16 cellular contexts compared by ENCODE assay signal in the genomic region with DNA sequence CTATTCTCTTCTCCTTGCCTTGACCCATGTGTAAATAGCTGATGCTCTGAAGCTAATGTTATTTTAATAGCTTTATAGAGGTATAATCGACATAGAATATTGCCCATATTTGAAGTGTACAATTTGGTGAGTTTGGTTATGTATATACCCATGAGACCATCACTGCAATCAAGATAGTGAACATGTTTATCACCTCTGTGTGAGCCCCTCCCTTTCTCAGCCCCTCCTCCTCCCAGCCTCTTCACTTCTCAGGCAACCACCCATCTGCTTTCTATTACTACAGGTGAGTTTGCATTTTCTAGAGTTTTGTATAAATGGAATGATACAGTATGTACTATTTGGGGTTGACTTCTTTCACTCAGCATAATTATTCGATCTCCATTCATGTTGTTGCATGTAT.
DNase-seq lines count a peak whose midpoint lies in the region; ATAC-seq and TF ChIP-seq lines count a peak whose summit lies in the region.
"Had no signal": no experiment of that assay in that cellular context is flagged by ENCODE, and none has a peak within 500 bp of the region (broad histone marks: within the 10 kb centered on the region; RNA-seq: fewer than 3 reads in every experiment).

No MANE protein-coding gene starts in this region.

- H4K20me1 ChIP-seq in DOHH2 (ENCODE audit: control insufficient read depth, insufficient read depth, low read depth, low read length) (no peaks in the 10 kb centered on the region), OCI-LY7 (ENCODE audit: insufficient read depth, low read length) (no peaks in the 10 kb centered on the region)

- WGBS in right cardiac atrium, result 76% methylated on average over 2 of the region's 2 CpGs

- H3K79me2 ChIP-seq in DOHH2 (ENCODE audit: control insufficient read depth, low read length), result no peaks in the 10 kb centered on the region
- no peaks in the 10 kb centered on the region for H3K79me2 ChIP-seq in OCI-LY7 (ENCODE audit: insufficient read depth, low read depth, low read length)

- ATAC-seq in mucosa of descending colon, result peak; percentile 1
- no peak for ATAC-seq in right cardiac atrium
- ATAC-seq: HCT116, HepG2 had no signal

- 0 out of 2 replicates have a peak overlapping the region, but pooled peaks have one; percentile 17 for H2AFZ ChIP-seq in OCI-LY7 (ENCODE audit: low read length)

- POLR2A ChIA-PET in OCI-LY7 (lab: Charles Lee), result interaction anchor here (0.6 to 0.7 kb wide), 3 partner anchors 21 to 638 kb away, joined by 3 to 4 read pairs (median 4); no protein-coding TSS in a partner anchor

- intact Hi-C loops in OCI-LY7 (cut with micrococcal nuclease; ENCODE audit: unreplicated experiment) (no loop called here), mucosa of descending colon (cut with DNase I, micrococcal nuclease) (no loop called here), tibial artery (cut with DNase I; ENCODE audit: low total_unique reads) (no loop called here), right cardiac atrium (cut with DNase I) (no loop called here), ascending aorta (cut with DNase I) (no loop called here)

- H3K4me1 ChIP-seq in DOHH2 (ENCODE audit: control insufficient read depth, low read length), result peaks cover 21% of the 10 kb centered on the region
- peaks cover 6% of the 10 kb centered on the region for H3K4me1 ChIP-seq in OCI-LY7 (ENCODE audit: insufficient read depth, low read length, poor library complexity, severe bottlenecking)
- peaks cover 33% of the 10 kb centered on the region for H3K4me1 ChIP-seq in mucosa of descending colon (ENCODE audit: low read depth)
- peaks cover 0 to 5% (median 0%) of the 10 kb centered on the region in 4 donors for H3K4me1 ChIP-seq in tibial artery
- no peaks in the 10 kb centered on the region for H3K4me1 ChIP-seq in right cardiac atrium (ENCODE audit: control insufficient read depth, insufficient read depth, low read length)
- no peaks in the 10 kb centered on the region for H3K4me1 ChIP-seq in ascending aorta

- BruUV-seq in OCI-LY7 (replicated peaks; lab: Mats Ljungman, UMichigan), result no TSS peak

- DNase-seq in OCI-LY7 (ENCODE audit: low spot score) (no peak), mucosa of descending colon (peak in 1 of 3 donors; percentile 71), tibial artery (no peak), right cardiac atrium (no peak), ascending aorta (ENCODE audit: low spot score in 2 of 2) (no peak)
- DNase-seq: Caco-2; CD4-positive, alpha-beta T cell; DMS79; GF-D8; GOT3; H7; HFFc6 had no signal

- H3K27me3 ChIP-seq in DOHH2 (ENCODE audit: control insufficient read depth, low read length), result 0 out of 2 replicates have a peak, but pooled peaks cover 3% of the 10 kb centered on the region
- H3K27me3 ChIP-seq in tibial artery, result peaks cover 0 to 16% of the 10 kb centered on the region in 2 donors
- H3K27me3 ChIP-seq in right cardiac atrium (ENCODE audit: control insufficient read depth, insufficient read depth), result no peaks in the 10 kb centered on the region
- H3K27me3 ChIP-seq in ascending aorta, result no peaks in the 10 kb centered on the region

- CTCF ChIA-PET in OCI-LY7 (lab: Charles Lee; ENCODE audit: unreplicated experiment), result no interaction called here

- TF ChIP-seq CTCF in DOHH2 (IDR thresholded peaks at IDR 0.05; ENCODE audit: low read depth, low read length, poor library complexity, severe bottlenecking), result no peak
- no peak for TF ChIP-seq CTCF in OCI-LY7 (conservative IDR thresholded peaks at IDR 0.05; ENCODE audit: low read length)
- TF ChIP-seq CTCF in mucosa of descending colon (IDR thresholded peaks at IDR 0.05), result no peak
- TF ChIP-seq CTCF in tibial artery (IDR thresholded peaks at IDR 0.05), result no peak
- no peak for TF ChIP-seq CTCF in ascending aorta (IDR thresholded peaks at IDR 0.05)

- H3K36me3 ChIP-seq in DOHH2 (ENCODE audit: control insufficient read depth, low read length), result no peaks in the 10 kb centered on the region
- H3K36me3 ChIP-seq in OCI-LY7 (ENCODE audit: insufficient read depth, low read length), result no peaks in the 10 kb centered on the region
- no peaks in the 10 kb centered on the region for H3K36me3 ChIP-seq in mucosa of descending colon (ENCODE audit: low read depth)
- H3K36me3 ChIP-seq in tibial artery, result no peaks in the 10 kb centered on the region
- no peaks in the 10 kb centered on the region for H3K36me3 ChIP-seq in ascending aorta

- no peaks in the 10 kb centered on the region for H3K9me2 ChIP-seq in DOHH2 (replicated peaks; ENCODE audit: control insufficient read depth, low read length)
- H3K9me2 ChIP-seq in OCI-LY7 (ENCODE audit: insufficient read depth, low read length), result no peaks in the 10 kb centered on the region

- no peaks in the 10 kb centered on the region for H3K9me3 ChIP-seq in DOHH2 (ENCODE audit: control insufficient read depth, insufficient read depth, low read length)
- H3K9me3 ChIP-seq in OCI-LY7 (ENCODE audit: low read length), result no peaks in the 10 kb centered on the region
- H3K9me3 ChIP-seq in mucosa of descending colon, result no peaks in the 10 kb centered on the region
- no peaks in the 10 kb centered on the region for H3K9me3 ChIP-seq in tibial artery
- no peaks in the 10 kb centered on the region for H3K9me3 ChIP-seq in right cardiac atrium (ENCODE audit: control insufficient read depth, low read length)
- H3K9me3 ChIP-seq in ascending aorta, result no peaks in the 10 kb centered on the region
- H3K9me3 ChIP-seq: Caco-2 had no signal

- H3K27ac ChIP-seq in DOHH2 (ENCODE audit: low read depth, low read length) (no peak overlapping the region), OCI-LY7 (ENCODE audit: low read depth, low read length, poor library complexity, severe bottlenecking) (no peak overlapping the region), tibial artery (no peak overlapping the region), right cardiac atrium (ENCODE audit: low read length) (no peak overlapping the region), ascending aorta (no peak overlapping the region)
- H3K27ac ChIP-seq: C4-2B had no signal

- H3K4me3 ChIP-seq in DOHH2 (ENCODE audit: low read length) (no peak overlapping the region), OCI-LY7 (ENCODE audit: low read depth, low read length, poor library complexity, severe bottlenecking) (no peak overlapping the region), mucosa of descending colon (no peak overlapping the region), tibial artery (no peak overlapping the region), right cardiac atrium (ENCODE audit: low read length) (no peak overlapping the region), ascending aorta (no peak overlapping the region)

- peak overlapping the region; percentile 41 for H3K4me2 ChIP-seq in DOHH2 (ENCODE audit: low read length)
- no peak overlapping the region for H3K4me2 ChIP-seq in OCI-LY7 (ENCODE audit: low read length)

- no peaks in the 10 kb centered on the region for H3F3A ChIP-seq in DOHH2 (ENCODE audit: control insufficient read depth, insufficient read depth)
